ENCODE assay signal across 27 cellular contexts in genomic region chr4:5462254-5462835, GRCh38.
"Had no signal": no experiment of that assay in that cellular context is flagged by ENCODE, and none has a peak within 500 bp of the region (broad histone marks: within the 10 kb centered on the region; RNA-seq: fewer than 3 reads in every experiment).

No MANE protein-coding gene starts in this region.

- H3K9me3 Mint-ChIP-seq: natural killer cell; stimulated activated memory B cell treated with anti-CD40 and anti-IgM and Interleukin-4, amounts not matched to agents 10 μg/mL and 1 μg/mL and 100 μg/mL, for 72 hours; type B pancreatic cell had no signal

- H3K9me3 ChIP-seq: esophagus muscularis mucosa, gastroesophageal sphincter, heart right ventricle, left ventricle myocardium inferior, lower lobe of right lung, prostate gland, right atrium auricular region, testis, tibial artery, uterus had no signal

- H3K4me1 ChIP-seq: esophagus muscularis mucosa, foreskin keratinocyte, gastroesophageal sphincter, heart right ventricle, left ventricle myocardium inferior, lower lobe of right lung, prostate gland, right atrium auricular region, testis, tibial artery, uterus had no signal

- H3K27me3 ChIP-seq: esophagus muscularis mucosa, foreskin keratinocyte, gastroesophageal sphincter, right atrium auricular region, testis, tibial artery, uterus had no signal

- H3K27ac ChIP-seq: coronary artery, esophagus muscularis mucosa, foreskin keratinocyte, gastroesophageal sphincter, heart right ventricle, left ventricle myocardium inferior, lower lobe of right lung, prostate gland, right atrium auricular region, testis, tibial artery, uterus had no signal

- H3K27ac Mint-ChIP-seq: natural killer cell; stimulated activated memory B cell treated with anti-CD40 and anti-IgM and Interleukin-4, amounts not matched to agents 10 μg/mL and 1 μg/mL and 100 μg/mL, for 72 hours; type B pancreatic cell had no signal

- H3K4me1 Mint-ChIP-seq: natural killer cell; stimulated activated memory B cell treated with anti-CD40 and anti-IgM and Interleukin-4, amounts not matched to agents 10 μg/mL and 1 μg/mL and 100 μg/mL, for 72 hours had no signal

- ATAC-seq: foreskin keratinocyte; left colon; lower lobe of right lung; natural killer cell; sciatic nerve; stimulated activated memory B cell treated with anti-CD40 and anti-IgM and Interleukin-4, amounts not matched to agents 10 μg/mL and 1 μg/mL and 100 μg/mL, for 72 hours; stimulated activated naive CD8-positive, alpha-beta T cell treated with anti-CD3 and anti-CD28 coated beads, Interleukin-15, Interleukin-2, amounts not matched to agents 100 U/mL and 50 U/mL, for 24 hours had no signal

- DNase-seq: dermis blood vessel endothelial cell; effector memory CD4-positive, alpha-beta T cell; foreskin keratinocyte; heart right ventricle; hippocampal formation; left colon; left ventricle myocardium inferior; lower lobe of right lung; natural killer cell; stimulated activated CD4-positive, alpha-beta T cell treated with anti-CD3 and anti-CD28 coated beads, Interleukin-2, amount 100 ng/mL, for 24 hours; stimulated activated CD4-positive, alpha-beta T cell treated with anti-CD3 and anti-CD28 coated beads, Interleukin-4, amount 100 ng/mL, for 24 hours; stimulated activated naive CD8-positive, alpha-beta T cell treated with anti-CD3 and anti-CD28 coated beads, Interleukin-15, Interleukin-2, amounts not matched to agents 100 U/mL and 50 U/mL, for 24 hours; substantia nigra; testis; uterus had no signal

- H3K4me3 Mint-ChIP-seq: natural killer cell; stimulated activated memory B cell treated with anti-CD40 and anti-IgM and Interleukin-4, amounts not matched to agents 10 μg/mL and 1 μg/mL and 100 μg/mL, for 72 hours; type B pancreatic cell had no signal

- H3K27me3 Mint-ChIP-seq: stimulated activated memory B cell treated with anti-CD40 and anti-IgM and Interleukin-4, amounts not matched to agents 10 μg/mL and 1 μg/mL and 100 μg/mL, for 72 hours had no signal

- FAIRE-seq: endothelial cell of umbilical vein, islet of Langerhans had no signal

- H3K36me3 ChIP-seq: esophagus muscularis mucosa, gastroesophageal sphincter, heart right ventricle, left ventricle myocardium inferior, lower lobe of right lung, prostate gland, right atrium auricular region, tibial artery, uterus had no signal

- H3K36me3 Mint-ChIP-seq: natural killer cell; stimulated activated memory B cell treated with anti-CD40 and anti-IgM and Interleukin-4, amounts not matched to agents 10 μg/mL and 1 μg/mL and 100 μg/mL, for 72 hours; type B pancreatic cell had no signal

- H3K4me3 ChIP-seq: coronary artery, esophagus muscularis mucosa, gastroesophageal sphincter, heart right ventricle, left ventricle myocardium inferior, lower lobe of right lung, prostate gland, right atrium auricular region, smooth muscle cell, testis, tibial artery, uterus had no signal

- H3K4me2 ChIP-seq: smooth muscle cell had no signal
